ENCODE assay signal across 1 cellular context in the genomic region with DNA sequence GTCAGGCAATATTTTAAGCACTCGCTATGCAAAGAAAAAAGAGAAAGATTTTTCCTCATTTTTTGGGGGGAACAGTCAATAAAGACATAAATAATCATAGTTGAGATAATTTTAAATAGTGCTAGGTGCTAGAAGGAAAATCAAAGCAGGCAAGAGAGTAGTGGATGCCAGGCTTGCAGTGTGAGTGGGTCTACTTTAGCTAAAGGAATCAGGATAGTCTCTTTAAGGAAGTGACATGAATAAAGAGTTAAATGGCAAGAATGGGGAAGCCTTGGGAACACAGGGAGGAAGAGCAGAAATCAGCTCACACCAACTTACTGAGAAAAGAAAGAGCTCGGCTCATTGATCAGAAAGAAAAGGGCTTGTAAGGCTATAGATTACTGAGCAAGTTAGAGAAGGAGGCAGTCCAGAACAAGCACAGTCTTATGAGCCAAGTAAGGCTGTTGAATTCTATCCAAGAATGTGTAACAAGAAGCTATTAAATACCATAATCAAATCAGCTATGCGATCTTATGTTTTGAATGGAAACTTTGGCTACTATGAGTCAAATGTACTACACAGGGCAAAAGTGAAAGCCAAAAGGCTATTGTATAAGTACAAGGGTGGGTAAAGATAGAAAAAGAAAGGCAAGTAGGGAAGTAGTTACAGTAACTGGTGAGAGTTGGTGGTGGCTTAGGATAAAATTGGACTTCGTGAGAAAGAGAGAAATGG.
A peak's percentile ranks its signal among the peaks of the same experiment; 100 is the strongest.
TF ChIP-seq lines count a peak whose summit lies in the region.

No MANE protein-coding gene starts in this region.

TF ChIP-seq in SK-N-SH, 30 proteins besides CTCF, POLR2A, EP300 and RAD21 (continued from another document):
- TF ChIP-seq, protein P1, sequence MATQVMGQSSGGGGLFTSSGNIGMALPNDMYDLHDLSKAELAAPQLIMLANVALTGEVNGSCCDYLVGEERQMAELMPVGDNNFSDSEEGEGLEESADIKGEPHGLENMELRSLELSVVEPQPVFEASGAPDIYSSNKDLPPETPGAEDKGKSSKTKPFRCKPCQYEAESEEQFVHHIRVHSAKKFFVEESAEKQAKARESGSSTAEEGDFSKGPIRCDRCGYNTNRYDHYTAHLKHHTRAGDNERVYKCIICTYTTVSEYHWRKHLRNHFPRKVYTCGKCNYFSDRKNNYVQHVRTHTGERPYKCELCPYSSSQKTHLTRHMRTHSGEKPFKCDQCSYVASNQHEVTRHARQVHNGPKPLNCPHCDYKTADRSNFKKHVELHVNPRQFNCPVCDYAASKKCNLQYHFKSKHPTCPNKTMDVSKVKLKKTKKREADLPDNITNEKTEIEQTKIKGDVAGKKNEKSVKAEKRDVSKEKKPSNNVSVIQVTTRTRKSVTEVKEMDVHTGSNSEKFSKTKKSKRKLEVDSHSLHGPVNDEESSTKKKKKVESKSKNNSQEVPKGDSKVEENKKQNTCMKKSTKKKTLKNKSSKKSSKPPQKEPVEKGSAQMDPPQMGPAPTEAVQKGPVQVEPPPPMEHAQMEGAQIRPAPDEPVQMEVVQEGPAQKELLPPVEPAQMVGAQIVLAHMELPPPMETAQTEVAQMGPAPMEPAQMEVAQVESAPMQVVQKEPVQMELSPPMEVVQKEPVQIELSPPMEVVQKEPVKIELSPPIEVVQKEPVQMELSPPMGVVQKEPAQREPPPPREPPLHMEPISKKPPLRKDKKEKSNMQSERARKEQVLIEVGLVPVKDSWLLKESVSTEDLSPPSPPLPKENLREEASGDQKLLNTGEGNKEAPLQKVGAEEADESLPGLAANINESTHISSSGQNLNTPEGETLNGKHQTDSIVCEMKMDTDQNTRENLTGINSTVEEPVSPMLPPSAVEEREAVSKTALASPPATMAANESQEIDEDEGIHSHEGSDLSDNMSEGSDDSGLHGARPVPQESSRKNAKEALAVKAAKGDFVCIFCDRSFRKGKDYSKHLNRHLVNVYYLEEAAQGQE (IDR thresholded peaks at IDR 0.05; ENCODE audit: low read depth, low read length) = no peak
- peak; percentile 54; the same call in 1 of the 2 replicates for TF ChIP-seq TEAD4 (IDR thresholded peaks at IDR 0.05; ENCODE audit: borderline replicate concordance, insufficient read depth)
